Comparison of ENCODE assay signal across 12 cellular contexts in the genomic region with DNA sequence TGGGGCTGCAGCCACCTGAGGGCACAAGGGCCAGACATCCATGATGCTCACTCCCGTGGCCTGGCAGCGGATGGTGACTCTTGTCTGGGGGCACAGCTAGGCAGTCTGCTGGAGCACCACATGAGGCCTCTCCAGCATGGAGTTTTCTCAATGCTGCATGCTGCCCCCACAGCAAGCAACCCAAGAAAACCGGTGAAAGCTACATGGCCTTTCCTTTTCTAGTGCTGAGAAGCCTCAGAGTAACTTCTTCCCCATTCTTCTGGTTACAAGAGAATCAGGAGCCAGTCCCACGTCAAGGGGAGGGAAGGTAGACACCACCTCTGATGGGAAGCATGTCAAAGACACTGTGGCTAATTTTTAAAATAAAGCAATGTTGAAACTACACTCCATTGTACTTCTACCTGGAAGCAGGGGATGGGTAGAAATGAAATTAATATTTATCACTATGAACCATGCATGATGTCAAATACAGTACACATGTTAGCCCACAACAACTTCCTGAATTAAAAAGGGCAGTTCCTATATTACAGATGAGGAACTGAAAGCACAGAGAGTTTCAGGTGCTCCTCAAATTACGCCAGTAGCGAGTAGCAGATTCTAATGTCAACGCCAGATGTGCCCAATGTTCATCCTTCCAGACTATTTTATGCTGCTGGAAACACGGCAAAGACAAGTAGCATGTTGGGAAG.
DNase-seq lines count a peak whose midpoint lies in the region; ATAC-seq and TF ChIP-seq lines count a peak whose summit lies in the region.
"Had no signal": no experiment of that assay in that cellular context is flagged by ENCODE, and none has a peak within 500 bp of the region (broad histone marks: within the 10 kb centered on the region; RNA-seq: fewer than 3 reads in every experiment).

No MANE protein-coding gene starts in this region.

- no peak overlapping the region for H4K8ac ChIP-seq in mesenchymal stem cell (ENCODE audit: low read length)

- no peak overlapping the region for H3K4me2 ChIP-seq in mesenchymal stem cell (ENCODE audit: low read length, poor library complexity, severe bottlenecking)

- H2BK12ac ChIP-seq in mesenchymal stem cell (ENCODE audit: low read length in 2 of 2): no peak overlapping the region

- peaks cover 9% of the 10 kb centered on the region for H3K27me3 Mint-ChIP-seq in mesothelial cell of epicardium (ENCODE audit: low read depth)

- no peak overlapping the region for H3K9ac ChIP-seq in mesenchymal stem cell (ENCODE audit: low read length)
- H3K9ac ChIP-seq: parathyroid adenoma had no signal

- H2BK5ac ChIP-seq in mesenchymal stem cell (ENCODE audit: low read depth, low read length, poor library complexity, severe bottlenecking): no peak overlapping the region

- H3K4ac ChIP-seq in mesenchymal stem cell (ENCODE audit: low read depth in 1 of 2, low read length in 2 of 2): no peak overlapping the region

- peaks cover 23 to 35% of the 10 kb centered on the region in 2 experiments for H3K27me3 ChIP-seq in mesenchymal stem cell (ENCODE audit: control insufficient read depth in 1 of 2, insufficient read depth in 1 of 2, low read length in 2 of 2)
- H3K27me3 ChIP-seq: colonic mucosa had no signal

- H3K4me3 Mint-ChIP-seq in mesothelial cell of epicardium: no peak overlapping the region
- H3K4me3 Mint-ChIP-seq: activated T-cell treated with anti-CD3 and anti-CD28 coated beads, Interleukin-2, amount 50 U/mL, for 72 hours had no signal

- H3K36me3 Mint-ChIP-seq in mesothelial cell of epicardium: no peaks in the 10 kb centered on the region

- no peak overlapping the region for H2AFZ ChIP-seq in mesenchymal stem cell (ENCODE audit: low read depth, low read length)
- H2AFZ ChIP-seq: parathyroid adenoma had no signal

- H4K91ac ChIP-seq in mesenchymal stem cell (ENCODE audit: low read length): no peak overlapping the region

- H3K9me3 ChIP-seq in mesenchymal stem cell (ENCODE audit: control insufficient read depth, low read length): no peaks in the 10 kb centered on the region
- H3K9me3 ChIP-seq: colonic mucosa had no signal

- WGBS in mesenchymal stem cell: 76% methylated on average over 7 of the region's 8 CpGs

- no peaks in the 10 kb centered on the region for H3K4me1 Mint-ChIP-seq in mesothelial cell of epicardium

- H2BK15ac ChIP-seq in mesenchymal stem cell (ENCODE audit: low read depth, poor library complexity, severe bottlenecking): no peak overlapping the region

- no peak overlapping the region for H2BK120ac ChIP-seq in mesenchymal stem cell (ENCODE audit: low read depth, low read length)

- no peak overlapping the region for H2AK5ac ChIP-seq in mesenchymal stem cell (ENCODE audit: low read length, severe bottlenecking)

- no peak for TF ChIP-seq CTCF in GM10266 (IDR thresholded peaks at IDR 0.05; ENCODE audit: control insufficient read depth, insufficient read depth, low read depth, missing control alignments)
- TF ChIP-seq CTCF in mesothelial cell of epicardium (IDR thresholded peaks at IDR 0.05; ENCODE audit: unreplicated experiment): no peak

- peak; percentile 27 for DNase-seq in GM10266 (ENCODE audit: extremely low spot score)
- peak; percentile 51 for DNase-seq in NCI-H2171 treated with DMSO at 0.1 percent for 48 hours (lab: John Stamatoyannopoulos, UW)
- no peak for DNase-seq in DMS53 treated with DMSO at 0.1 percent for 48 hours (lab: John Stamatoyannopoulos, UW; ENCODE audit: unreplicated experiment)
- no peak for DNase-seq in activated CD8-positive, alpha-beta memory T cell treated with anti-CD3 and anti-CD28 coated beads, Interleukin-2, amount 50 U/mL, for 48 hours
- DNase-seq in mesothelial cell of epicardium (ENCODE audit: low spot score in 2 of 2, unreplicated experiment in 2 of 2): no peak
- DNase-seq in mesenchymal stem cell: no peak
- DNase-seq: activated T-cell treated with anti-CD3 and anti-CD28 coated beads, Interleukin-2, amount 50 U/mL, for 72 hours; colonic mucosa; NCI-H146 had no signal

- no peak overlapping the region for H3K27ac Mint-ChIP-seq in mesothelial cell of epicardium
- H3K27ac Mint-ChIP-seq: activated T-cell treated with anti-CD3 and anti-CD28 coated beads, Interleukin-2, amount 50 U/mL, for 72 hours had no signal

- H3K14ac ChIP-seq in mesenchymal stem cell (ENCODE audit: low read length in 2 of 2): peak overlapping the region in 1 of 2 experiments; percentile 42

- no peak overlapping the region for H3K18ac ChIP-seq in mesenchymal stem cell (ENCODE audit: low read depth in 1 of 2, low read length in 2 of 2)

- H3K9me3 Mint-ChIP-seq in mesothelial cell of epicardium: peaks cover 15% of the 10 kb centered on the region
- H3K9me3 Mint-ChIP-seq: activated T-cell treated with anti-CD3 and anti-CD28 coated beads, Interleukin-2, amount 50 U/mL, for 72 hours had no signal

- no peaks in the 10 kb centered on the region for H3K36me3 ChIP-seq in mesenchymal stem cell (ENCODE audit: control insufficient read depth in 1 of 2, insufficient read depth in 2 of 2, low read depth in 1 of 2, low read length in 2 of 2)
- H3K36me3 ChIP-seq: colonic mucosa had no signal

- no peaks in the 10 kb centered on the region for H3K79me1 ChIP-seq in mesenchymal stem cell (replicated peaks; ENCODE audit: low read length, poor library complexity, severe bottlenecking)

- ATAC-seq in GM19467 (IDR thresholded peaks at IDR 0.05; ENCODE audit: unreplicated experiment) (peak; percentile 99), HG03060 (IDR thresholded peaks at IDR 0.05; ENCODE audit: low read depth, unreplicated experiment) (peak; percentile 100)
- ATAC-seq: activated T-cell treated with anti-CD3 and anti-CD28 coated beads, Interleukin-2, amount 50 U/mL, for 72 hours had no signal

- no peak overlapping the region for H3K23ac ChIP-seq in mesenchymal stem cell (ENCODE audit: low read length in 2 of 2)

- no peak overlapping the region for H3K27ac ChIP-seq in mesenchymal stem cell (ENCODE audit: low read length, poor library complexity, severe bottlenecking)
- H3K27ac ChIP-seq: colonic mucosa, parathyroid adenoma had no signal

- H3K4me1 ChIP-seq in mesenchymal stem cell (ENCODE audit: control insufficient read depth, insufficient read depth, low read depth, low read length): no peaks in the 10 kb centered on the region
- H3K4me1 ChIP-seq: colonic mucosa, parathyroid adenoma had no signal

- no peak overlapping the region for H3K4me3 ChIP-seq in mesenchymal stem cell (ENCODE audit: insufficient read depth in 1 of 2, low read depth in 1 of 2, low read length in 2 of 2)
- H3K4me3 ChIP-seq: colonic mucosa had no signal

Comparison
In these comparisons a context has a peak if more than half of its experiments do, and no peak if none do; other contexts are left out.
1. DNase-seq: peak in GM10266 (single experiment) and NCI-H2171 treated with DMSO at 0.1 percent for 48 hours (single experiment); none in DMS53 treated with DMSO at 0.1 percent for 48 hours (single experiment), activated CD8-positive, alpha-beta memory T cell treated with anti-CD3 and anti-CD28 coated beads, Interleukin-2, amount 50 U/mL, for 48 hours (single experiment), mesothelial cell of epicardium (0 of 2) and mesenchymal stem cell (single experiment).